1 cellular context compared by ENCODE assay signal in the genomic region with DNA sequence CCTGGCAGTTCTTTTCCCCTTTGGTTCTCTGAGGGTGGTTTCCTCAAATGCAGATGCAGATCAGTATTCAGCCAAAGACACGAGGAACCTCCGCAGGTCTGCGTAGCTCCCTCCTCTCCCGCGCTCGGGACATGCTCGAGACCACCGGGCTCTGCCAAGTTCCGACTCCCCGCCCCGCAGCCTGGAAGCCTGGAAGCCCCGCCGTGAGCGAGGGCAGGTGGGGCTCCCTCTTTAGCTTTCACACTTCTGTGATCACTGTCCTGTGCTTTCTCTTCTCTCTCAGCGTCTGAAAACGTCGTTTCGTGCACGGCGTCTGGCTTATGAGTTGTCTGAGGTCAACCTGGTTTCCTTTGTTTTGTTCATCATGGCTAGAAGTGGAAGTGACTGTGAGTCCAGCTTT.
TF ChIP-seq lines count a peak whose summit lies in the region.

No MANE protein-coding gene starts in this region.

TF ChIP-seq in GM12878, 131 proteins besides CTCF, POLR2A, EP300 and RAD21:
- TF ChIP-seq POLR2AphosphoS5 (IDR thresholded peaks at IDR 0.05; ENCODE audit: low read length) (peak; percentile 45; the same call in 1 of the 2 replicates), MEF2A (IDR thresholded peaks at IDR 0.05; ENCODE audit: insufficient read depth, low read depth, low read length) (0 out of 2 replicates have a peak, but pooled peaks have one; percentile 32), NFIC (IDR thresholded peaks at IDR 0.05; ENCODE audit: low read depth, low read length) (no peak), ZBED1 (IDR thresholded peaks at IDR 0.05; ENCODE audit: borderline replicate concordance) (no peak), GATAD2B (conservative IDR thresholded peaks at IDR 0.05; ENCODE audit: low read depth) (no peak; the same call in 1 of the 2 replicates), SREBF2 (IDR thresholded peaks at IDR 0.05; ENCODE audit: low read length) (no peak), SIN3A (IDR thresholded peaks at IDR 0.05; ENCODE audit: low read depth, low read length) (peak; percentile 39; the same call in 1 of the 2 replicates), MTA3 (IDR thresholded peaks at IDR 0.05; ENCODE audit: borderline replicate concordance, low read length) (no peak), BACH1 (IDR thresholded peaks at IDR 0.05; ENCODE audit: borderline replicate concordance) (no peak), YY1 (IDR thresholded peaks at IDR 0.05; ENCODE audit: low read depth, low read length) (0 out of 2 replicates have a peak, but pooled peaks have one; percentile 29), TAF1 (IDR thresholded peaks at IDR 0.05; ENCODE audit: borderline replicate concordance, low read depth, low read length) (0 out of 2 replicates have a peak, but pooled peaks have one; percentile 51), CREB1 (IDR thresholded peaks at IDR 0.05; ENCODE audit: low read depth) (0 out of 2 replicates have a peak, but pooled peaks have one; percentile 31), MTA2 (IDR thresholded peaks at IDR 0.05; ENCODE audit: low read depth) (peak; percentile 22; the same call in 1 of the 2 replicates), BHLHE40 (IDR thresholded peaks at IDR 0.05; ENCODE audit: borderline replicate concordance in 1 of 2, low read depth in 2 of 2, low read length in 1 of 2) (peak; percentile 27 to 41; a peak in 1 of 4 replicates), ZNF384 (IDR thresholded peaks at IDR 0.05; ENCODE audit: borderline replicate concordance, low read depth, low read length) (no peak), BCL11A (IDR thresholded peaks at IDR 0.05; ENCODE audit: low read depth, low read length) (peak; percentile 14; the same call in 1 of the 2 replicates), IKZF1 (conservative IDR thresholded peaks at IDR 0.05) (peak; percentile 54), RELB (IDR thresholded peaks at IDR 0.05; ENCODE audit: low read depth) (0 out of 2 replicates have a peak, but pooled peaks have one; percentile 53), DPF2 (IDR thresholded peaks at IDR 0.05) (peak; percentile 22; the same call in 1 of the 2 replicates), RUNX3 (IDR thresholded peaks at IDR 0.05; ENCODE audit: low read length) (peak; percentile 62), NBN (IDR thresholded peaks at IDR 0.05) (no peak), EED (IDR thresholded peaks at IDR 0.05; ENCODE audit: low read depth) (peak; percentile 27; the same call in 1 of the 2 replicates), PAX5 (IDR thresholded peaks at IDR 0.05; ENCODE audit: borderline replicate concordance, low read depth, low read length) (0 out of 2 replicates have a peak, but pooled peaks have one; percentile 43), IKZF2 (IDR thresholded peaks at IDR 0.05) (peak in 1 of 2 experiments; percentile 21; a peak in 2 of 4 replicates), ASH2L (IDR thresholded peaks at IDR 0.05; ENCODE audit: borderline replicate concordance, low read depth) (no peak), NFXL1 (IDR thresholded peaks at IDR 0.05; ENCODE audit: borderline replicate concordance) (no peak), ZNF24 (IDR thresholded peaks at IDR 0.05) (no peak), POU2F2 (IDR thresholded peaks at IDR 0.05; ENCODE audit: borderline replicate concordance, low read depth, low read length) (no peak; the same call in 2 of the 3 replicates), ZNF207 (IDR thresholded peaks at IDR 0.05; ENCODE audit: borderline replicate concordance) (0 out of 2 replicates have a peak, but pooled peaks have one; percentile 36), TCF12 (IDR thresholded peaks at IDR 0.05; ENCODE audit: low read depth, low read length) (0 out of 2 replicates have a peak, but pooled peaks have one; percentile 46)
- TF ChIP-seq, protein P1, sequence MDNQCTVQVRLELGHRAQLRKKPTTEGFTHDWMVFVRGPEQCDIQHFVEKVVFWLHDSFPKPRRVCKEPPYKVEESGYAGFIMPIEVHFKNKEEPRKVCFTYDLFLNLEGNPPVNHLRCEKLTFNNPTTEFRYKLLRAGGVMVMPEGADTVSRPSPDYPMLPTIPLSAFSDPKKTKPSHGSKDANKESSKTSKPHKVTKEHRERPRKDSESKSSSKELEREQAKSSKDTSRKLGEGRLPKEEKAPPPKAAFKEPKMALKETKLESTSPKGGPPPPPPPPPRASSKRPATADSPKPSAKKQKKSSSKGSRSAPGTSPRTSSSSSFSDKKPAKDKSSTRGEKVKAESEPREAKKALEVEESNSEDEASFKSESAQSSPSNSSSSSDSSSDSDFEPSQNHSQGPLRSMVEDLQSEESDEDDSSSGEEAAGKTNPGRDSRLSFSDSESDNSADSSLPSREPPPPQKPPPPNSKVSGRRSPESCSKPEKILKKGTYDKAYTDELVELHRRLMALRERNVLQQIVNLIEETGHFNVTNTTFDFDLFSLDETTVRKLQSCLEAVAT (IDR thresholded peaks at IDR 0.05): 0 out of 2 replicates have a peak, but pooled peaks have one; percentile 29
- TF ChIP-seq, protein P2, sequence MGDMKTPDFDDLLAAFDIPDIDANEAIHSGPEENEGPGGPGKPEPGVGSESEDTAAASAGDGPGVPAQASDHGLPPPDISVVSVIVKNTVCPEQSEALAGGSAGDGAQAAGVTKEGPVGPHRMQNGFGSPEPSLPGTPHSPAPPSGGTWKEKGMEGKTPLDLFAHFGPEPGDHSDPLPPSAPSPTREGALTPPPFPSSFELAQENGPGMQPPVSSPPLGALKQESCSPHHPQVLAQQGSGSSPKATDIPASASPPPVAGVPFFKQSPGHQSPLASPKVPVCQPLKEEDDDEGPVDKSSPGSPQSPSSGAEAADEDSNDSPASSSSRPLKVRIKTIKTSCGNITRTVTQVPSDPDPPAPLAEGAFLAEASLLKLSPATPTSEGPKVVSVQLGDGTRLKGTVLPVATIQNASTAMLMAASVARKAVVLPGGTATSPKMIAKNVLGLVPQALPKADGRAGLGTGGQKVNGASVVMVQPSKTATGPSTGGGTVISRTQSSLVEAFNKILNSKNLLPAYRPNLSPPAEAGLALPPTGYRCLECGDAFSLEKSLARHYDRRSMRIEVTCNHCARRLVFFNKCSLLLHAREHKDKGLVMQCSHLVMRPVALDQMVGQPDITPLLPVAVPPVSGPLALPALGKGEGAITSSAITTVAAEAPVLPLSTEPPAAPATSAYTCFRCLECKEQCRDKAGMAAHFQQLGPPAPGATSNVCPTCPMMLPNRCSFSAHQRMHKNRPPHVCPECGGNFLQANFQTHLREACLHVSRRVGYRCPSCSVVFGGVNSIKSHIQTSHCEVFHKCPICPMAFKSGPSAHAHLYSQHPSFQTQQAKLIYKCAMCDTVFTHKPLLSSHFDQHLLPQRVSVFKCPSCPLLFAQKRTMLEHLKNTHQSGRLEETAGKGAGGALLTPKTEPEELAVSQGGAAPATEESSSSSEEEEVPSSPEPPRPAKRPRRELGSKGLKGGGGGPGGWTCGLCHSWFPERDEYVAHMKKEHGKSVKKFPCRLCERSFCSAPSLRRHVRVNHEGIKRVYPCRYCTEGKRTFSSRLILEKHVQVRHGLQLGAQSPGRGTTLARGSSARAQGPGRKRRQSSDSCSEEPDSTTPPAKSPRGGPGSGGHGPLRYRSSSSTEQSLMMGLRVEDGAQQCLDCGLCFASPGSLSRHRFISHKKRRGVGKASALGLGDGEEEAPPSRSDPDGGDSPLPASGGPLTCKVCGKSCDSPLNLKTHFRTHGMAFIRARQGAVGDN (IDR thresholded peaks at IDR 0.05): peak; percentile 90
- TF ChIP-seq, protein P3, sequence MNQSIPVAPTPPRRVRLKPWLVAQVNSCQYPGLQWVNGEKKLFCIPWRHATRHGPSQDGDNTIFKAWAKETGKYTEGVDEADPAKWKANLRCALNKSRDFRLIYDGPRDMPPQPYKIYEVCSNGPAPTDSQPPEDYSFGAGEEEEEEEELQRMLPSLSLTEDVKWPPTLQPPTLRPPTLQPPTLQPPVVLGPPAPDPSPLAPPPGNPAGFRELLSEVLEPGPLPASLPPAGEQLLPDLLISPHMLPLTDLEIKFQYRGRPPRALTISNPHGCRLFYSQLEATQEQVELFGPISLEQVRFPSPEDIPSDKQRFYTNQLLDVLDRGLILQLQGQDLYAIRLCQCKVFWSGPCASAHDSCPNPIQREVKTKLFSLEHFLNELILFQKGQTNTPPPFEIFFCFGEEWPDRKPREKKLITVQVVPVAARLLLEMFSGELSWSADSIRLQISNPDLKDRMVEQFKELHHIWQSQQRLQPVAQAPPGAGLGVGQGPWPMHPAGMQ (IDR thresholded peaks at IDR 0.05; ENCODE audit: borderline replicate concordance): no peak
- TF ChIP-seq, protein P4, sequence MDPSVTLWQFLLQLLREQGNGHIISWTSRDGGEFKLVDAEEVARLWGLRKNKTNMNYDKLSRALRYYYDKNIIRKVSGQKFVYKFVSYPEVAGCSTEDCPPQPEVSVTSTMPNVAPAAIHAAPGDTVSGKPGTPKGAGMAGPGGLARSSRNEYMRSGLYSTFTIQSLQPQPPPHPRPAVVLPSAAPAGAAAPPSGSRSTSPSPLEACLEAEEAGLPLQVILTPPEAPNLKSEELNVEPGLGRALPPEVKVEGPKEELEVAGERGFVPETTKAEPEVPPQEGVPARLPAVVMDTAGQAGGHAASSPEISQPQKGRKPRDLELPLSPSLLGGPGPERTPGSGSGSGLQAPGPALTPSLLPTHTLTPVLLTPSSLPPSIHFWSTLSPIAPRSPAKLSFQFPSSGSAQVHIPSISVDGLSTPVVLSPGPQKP (IDR thresholded peaks at IDR 0.05; ENCODE audit: low read depth, low read length): no peak
